ENCODE assay signal across 17 cellular contexts in genomic region chr2:52404866-52405265, GRCh38.
"Had no signal": no experiment of that assay in that cellular context is flagged by ENCODE, and none has a peak within 500 bp of the region (broad histone marks: within the 10 kb centered on the region; RNA-seq: fewer than 3 reads in every experiment).

No MANE protein-coding gene starts in this region.

- H3K27ac ChIP-seq: coronary artery, epithelial cell of prostate, thyroid gland had no signal

- H3K36me3 ChIP-seq: thyroid gland had no signal

- H3K4me3 ChIP-seq: coronary artery, thyroid gland had no signal

- H3K4me1 ChIP-seq: thyroid gland had no signal

- H3K27me3 ChIP-seq: thyroid gland had no signal

- H3K9me3 ChIP-seq: thyroid gland had no signal

- DNase-seq: activated CD4-positive, alpha-beta T cell treated with anti-CD3 and anti-CD28 coated beads for 4 hours; activated CD4-positive, alpha-beta T cell treated with anti-CD3 and anti-CD28 coated beads, Interleukin-2, amount 50 U/mL, for 48 hours; activated CD4-positive, CD25-positive, alpha-beta regulatory T cell; activated naive CD4-positive, alpha-beta T cell treated with anti-CD3 and anti-CD28 coated beads for 36 hours; activated T-cell treated with anti-CD3 and anti-CD28 coated beads, Interleukin-2, amount 50 U/mL, for 48 hours; cerebellar nuclear complex; islet precursor cell; left cardiac atrium; midbrain; natural killer cell; retina; stimulated activated CD4-positive, alpha-beta T cell treated with anti-CD3 and anti-CD28 coated beads, Interleukin-4, amount 100 ng/mL, for 24 hours; stimulated activated naive CD8-positive, alpha-beta T cell treated with anti-CD3 and anti-CD28 coated beads, Interleukin-15, Interleukin-2, amounts not matched to agents 100 U/mL and 50 U/mL, for 24 hours; T-helper 17 cell; thyroid gland had no signal

- ATAC-seq: left cardiac atrium; natural killer cell; stimulated activated naive CD8-positive, alpha-beta T cell treated with anti-CD3 and anti-CD28 coated beads, Interleukin-15, Interleukin-2, amounts not matched to agents 100 U/mL and 50 U/mL, for 24 hours; T-helper 17 cell had no signal
